1 cellular context compared by ENCODE assay signal in the genomic region with DNA sequence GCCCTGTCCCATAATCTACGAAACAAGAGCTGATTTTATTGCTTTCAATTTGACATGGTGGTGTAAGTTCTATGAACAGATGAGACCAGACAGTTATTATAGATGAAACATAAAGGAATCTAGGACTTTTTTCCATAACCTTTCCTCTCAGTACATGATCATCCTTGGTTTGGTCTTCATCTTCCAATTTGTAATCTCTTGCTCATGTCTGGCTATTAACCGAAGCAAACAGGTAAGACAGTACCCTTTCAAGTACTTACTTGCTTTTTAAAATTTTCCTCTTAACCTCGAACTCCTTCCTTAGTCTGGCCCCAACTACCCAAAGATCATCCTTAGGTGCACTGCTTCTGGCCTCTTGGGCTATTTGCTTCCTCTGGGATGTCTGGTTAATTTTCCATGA.
TF ChIP-seq lines count a peak whose summit lies in the region.

No MANE protein-coding gene starts in this region.

TF ChIP-seq in H1, 55 proteins besides CTCF, POLR2A, EP300 and RAD21:
- TF ChIP-seq ASH2L (IDR thresholded peaks at IDR 0.05; ENCODE audit: low read length) (no peak), TEAD4 (IDR thresholded peaks at IDR 0.05; ENCODE audit: low read depth, low read length) (no peak), KDM4A (IDR thresholded peaks at IDR 0.05; ENCODE audit: low read depth, low read length, severe bottlenecking) (no peak), ZNF274 (IDR thresholded peaks at IDR 0.05; ENCODE audit: borderline replicate concordance, extremely low read depth, low read length) (no peak), RBBP5 (IDR thresholded peaks at IDR 0.05; ENCODE audit: borderline replicate concordance, low read depth, low read length) (no peak), MAFK (IDR thresholded peaks at IDR 0.05; ENCODE audit: low read depth, low read length) (no peak), CHD1 (IDR thresholded peaks at IDR 0.05; ENCODE audit: low read depth, low read length) (no peak), SAP30 (IDR thresholded peaks at IDR 0.05; ENCODE audit: insufficient read depth, insufficient replicate concordance, low read length) (no peak), HDAC6 (IDR thresholded peaks at IDR 0.05; ENCODE audit: low read depth, low read length) (no peak), KDM1A (IDR thresholded peaks at IDR 0.05; ENCODE audit: borderline replicate concordance, low read length) (no peak), JUN (IDR thresholded peaks at IDR 0.05; ENCODE audit: low read depth, low read length) (no peak), BCL11A (IDR thresholded peaks at IDR 0.05; ENCODE audit: low read depth in 2 of 2, low read length in 2 of 2) (no peak), HDAC2 (IDR thresholded peaks at IDR 0.05; ENCODE audit: borderline replicate concordance in 1 of 2, low read depth in 2 of 2, low read length in 2 of 2) (no peak)
- TF ChIP-seq, protein P1, sequence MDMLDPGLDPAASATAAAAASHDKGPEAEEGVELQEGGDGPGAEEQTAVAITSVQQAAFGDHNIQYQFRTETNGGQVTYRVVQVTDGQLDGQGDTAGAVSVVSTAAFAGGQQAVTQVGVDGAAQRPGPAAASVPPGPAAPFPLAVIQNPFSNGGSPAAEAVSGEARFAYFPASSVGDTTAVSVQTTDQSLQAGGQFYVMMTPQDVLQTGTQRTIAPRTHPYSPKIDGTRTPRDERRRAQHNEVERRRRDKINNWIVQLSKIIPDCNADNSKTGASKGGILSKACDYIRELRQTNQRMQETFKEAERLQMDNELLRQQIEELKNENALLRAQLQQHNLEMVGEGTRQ (IDR thresholded peaks at IDR 0.05; ENCODE audit: low read length), result no peak
- TF ChIP-seq, protein P2, sequence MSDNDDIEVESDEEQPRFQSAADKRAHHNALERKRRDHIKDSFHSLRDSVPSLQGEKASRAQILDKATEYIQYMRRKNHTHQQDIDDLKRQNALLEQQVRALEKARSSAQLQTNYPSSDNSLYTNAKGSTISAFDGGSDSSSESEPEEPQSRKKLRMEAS (IDR thresholded peaks at IDR 0.05), result no peak
- TF ChIP-seq, protein P3, sequence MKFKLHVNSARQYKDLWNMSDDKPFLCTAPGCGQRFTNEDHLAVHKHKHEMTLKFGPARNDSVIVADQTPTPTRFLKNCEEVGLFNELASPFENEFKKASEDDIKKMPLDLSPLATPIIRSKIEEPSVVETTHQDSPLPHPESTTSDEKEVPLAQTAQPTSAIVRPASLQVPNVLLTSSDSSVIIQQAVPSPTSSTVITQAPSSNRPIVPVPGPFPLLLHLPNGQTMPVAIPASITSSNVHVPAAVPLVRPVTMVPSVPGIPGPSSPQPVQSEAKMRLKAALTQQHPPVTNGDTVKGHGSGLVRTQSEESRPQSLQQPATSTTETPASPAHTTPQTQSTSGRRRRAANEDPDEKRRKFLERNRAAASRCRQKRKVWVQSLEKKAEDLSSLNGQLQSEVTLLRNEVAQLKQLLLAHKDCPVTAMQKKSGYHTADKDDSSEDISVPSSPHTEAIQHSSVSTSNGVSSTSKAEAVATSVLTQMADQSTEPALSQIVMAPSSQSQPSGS (IDR thresholded peaks at IDR 0.05; ENCODE audit: low read length), result no peak
- TF ChIP-seq, protein P4, sequence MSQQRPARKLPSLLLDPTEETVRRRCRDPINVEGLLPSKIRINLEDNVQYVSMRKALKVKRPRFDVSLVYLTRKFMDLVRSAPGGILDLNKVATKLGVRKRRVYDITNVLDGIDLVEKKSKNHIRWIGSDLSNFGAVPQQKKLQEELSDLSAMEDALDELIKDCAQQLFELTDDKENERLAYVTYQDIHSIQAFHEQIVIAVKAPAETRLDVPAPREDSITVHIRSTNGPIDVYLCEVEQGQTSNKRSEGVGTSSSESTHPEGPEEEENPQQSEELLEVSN (IDR thresholded peaks at IDR 0.05), result no peak
